ENCODE assay signal across 8 cellular contexts in genomic region chr4:183721207-183722081, GRCh38.
DNase-seq lines count a peak whose midpoint lies in the region; FAIRE-seq and TF ChIP-seq lines count a peak whose summit lies in the region.

No MANE protein-coding gene starts in this region.

- H3K4me1 Mint-ChIP-seq in neural progenitor cell, result peaks cover 15% of the 10 kb centered on the region

- H3K36me3 ChIP-seq in fibroblast of lung (ENCODE audit: control insufficient read depth, insufficient read depth, low read length) (no peaks in the 10 kb centered on the region), neural progenitor cell (no peaks in the 10 kb centered on the region), vagina (no peaks in the 10 kb centered on the region), prostate gland (no peaks in the 10 kb centered on the region)

- no peak for FAIRE-seq in HTR-8/SVneo (lab: Jason Lieb, UNC)

- H3F3A ChIP-seq in neural progenitor cell (ENCODE audit: low read depth), result peaks cover 18% of the 10 kb centered on the region

- H3K4me3 Mint-ChIP-seq in neural progenitor cell, result peak overlapping the region; percentile 48

- H3K9ac ChIP-seq in fibroblast of lung (ENCODE audit: insufficient read depth, low read length) (no peak overlapping the region), neural progenitor cell (no peak overlapping the region)

- peak overlapping the region; percentile 14 for H2AFZ ChIP-seq in fibroblast of lung (ENCODE audit: low read length)
- H2AFZ ChIP-seq in neural progenitor cell (replicated peaks), result no peak overlapping the region

- peak overlapping the region in 2 of 4 experiments; percentile 32 to 40 for H3K4me3 ChIP-seq in fibroblast of lung (replicated peaks in 1 of 4; ENCODE audit: control extremely low read depth in 1 of 4, insufficient read depth in 1 of 4, low read depth in 3 of 4, low read length in 4 of 4)
- H3K4me3 ChIP-seq in neural progenitor cell, result no peak overlapping the region
- H3K4me3 ChIP-seq in vagina, result peak overlapping the region; percentile 45 to 51
- H3K4me3 ChIP-seq in prostate gland, result no peak overlapping the region

- no peak for TF ChIP-seq POLR2A in vagina (IDR thresholded peaks at IDR 0.05)
- no peak for TF ChIP-seq POLR2A in prostate gland (IDR thresholded peaks at IDR 0.05)

- H3K27me3 ChIP-seq in fibroblast of lung (ENCODE audit: control insufficient read depth, insufficient read depth, low read length), result no peaks in the 10 kb centered on the region
- peaks cover 34% of the 10 kb centered on the region for H3K27me3 ChIP-seq in neural progenitor cell
- no peaks in the 10 kb centered on the region for H3K27me3 ChIP-seq in vagina
- H3K27me3 ChIP-seq in prostate gland (replicated peaks; ENCODE audit: insufficient read depth), result no peaks in the 10 kb centered on the region

- H3K27ac Mint-ChIP-seq in neural progenitor cell, result no peak overlapping the region

- H4K20me1 ChIP-seq in fibroblast of lung (ENCODE audit: control insufficient read depth, extremely low read depth, insufficient read depth, low read length) (no peaks in the 10 kb centered on the region), neural progenitor cell (ENCODE audit: low read depth) (no peaks in the 10 kb centered on the region)

- 74% methylated on average over 38 of the region's 38 CpGs for WGBS in prostate gland

- H3K36me3 Mint-ChIP-seq in neural progenitor cell, result no peaks in the 10 kb centered on the region

- H3K9me3 ChIP-seq in fibroblast of lung (ENCODE audit: control insufficient read depth, insufficient read depth, low read depth, low read length) (no peaks in the 10 kb centered on the region), neural progenitor cell (ENCODE audit: low read depth) (no peaks in the 10 kb centered on the region), vagina (no peaks in the 10 kb centered on the region), prostate gland (no peaks in the 10 kb centered on the region)

- TF ChIP-seq CTCF in fibroblast of lung (conservative IDR thresholded peaks at IDR 0.05 in 1 of 2, IDR thresholded peaks at IDR 0.05 in 1 of 2; ENCODE audit: low read depth in 1 of 2, low read length in 2 of 2) (peak; percentile 37 to 74), neural progenitor cell (IDR thresholded peaks at IDR 0.05) (peak; percentile 33), vagina (IDR thresholded peaks at IDR 0.05) (no peak), prostate gland (IDR thresholded peaks at IDR 0.05) (peak in 1 of 4 experiments; percentile 9)

- peaks cover 3% of the 10 kb centered on the region for H3K9me3 Mint-ChIP-seq in neural progenitor cell

- H3K4me2 ChIP-seq in fibroblast of lung (ENCODE audit: extremely low read depth, insufficient read depth, low read length), result peak overlapping the region; percentile 48
- no peak overlapping the region for H3K4me2 ChIP-seq in neural progenitor cell

- H3K4me1 ChIP-seq in fibroblast of lung (ENCODE audit: control insufficient read depth, extremely low read depth, insufficient read depth, low read length) (no peaks in the 10 kb centered on the region), neural progenitor cell (no peaks in the 10 kb centered on the region), vagina (peaks cover 9% of the 10 kb centered on the region), prostate gland (replicated peaks) (no peaks in the 10 kb centered on the region)

- H3K27ac ChIP-seq in fibroblast of lung (ENCODE audit: insufficient read depth, low read length) (no peak overlapping the region), neural progenitor cell (no peak overlapping the region), vagina (no peak overlapping the region), prostate gland (no peak overlapping the region)

- no peaks in the 10 kb centered on the region for H3K79me2 ChIP-seq in fibroblast of lung (ENCODE audit: control insufficient read depth, insufficient read depth, low read length)
- no peaks in the 10 kb centered on the region for H3K79me2 ChIP-seq in neural progenitor cell (ENCODE audit: low read depth)

- H3K27me3 Mint-ChIP-seq in neural progenitor cell (ENCODE audit: insufficient read depth, low read depth), result peaks cover 16% of the 10 kb centered on the region

- intact Hi-C loops in vagina (cut with DNase I) (no loop called here), prostate gland (cut with DNase I) (no loop called here)

- peak; percentile 22 for DNase-seq in ELR (ENCODE audit: low read depth)
- DNase-seq in HT-29 (ENCODE audit: low spot score), result peak; percentile 65
- peak; percentile 58 for DNase-seq in activated T-cell treated with anti-CD3 and anti-CD28 coated beads, Interleukin-2, amount 50 U/mL, for 1 hour
- DNase-seq in fibroblast of lung (ENCODE audit: low read depth in 2 of 2), result peak; percentile 20 to 60
- DNase-seq in neural progenitor cell (ENCODE audit: low spot score), result peak; percentile 32
- DNase-seq in vagina (ENCODE audit: extremely low spot score in 2 of 2), result no peak
- no peak for DNase-seq in prostate gland (ENCODE audit: low spot score)
- no peak for DNase-seq in HTR-8/SVneo (ENCODE audit: insufficient read length, low spot score)

Comparison
In these comparisons a context has a peak if more than half of its experiments do, and no peak if none do; other contexts are left out.
1. DNase-seq: peak in ELR (single experiment), HT-29 (single experiment), activated T-cell treated with anti-CD3 and anti-CD28 coated beads, Interleukin-2, amount 50 U/mL, for 1 hour (single experiment), fibroblast of lung (2 of 2) and neural progenitor cell (single experiment); none in vagina (0 of 2), prostate gland (single experiment) and HTR-8/SVneo (single experiment).
2. H3K4me3 ChIP-seq: peak in vagina (2 of 2); none in neural progenitor cell (single experiment) and prostate gland (0 of 2).
3. CTCF ChIP-seq: peak in fibroblast of lung (2 of 2) and neural progenitor cell (single experiment); none in vagina (0 of 3).